ENCODE assay signal across 8 cellular contexts in genomic region chr19:45370410-45371204, GRCh38. TPM values are rescaled to one million over a fixed set of nuclear protein-coding genes. Genes with fewer than 3 reads are reported as not detected.
DNase-seq lines count a peak whose midpoint lies in the region; ATAC-seq and TF ChIP-seq lines count a peak whose summit lies in the region.

Gene ERCC2 (minus strand): TSS chr19:45370573. CDS start chr19:45370540, 33 bp downstream.

- H3K36me3 ChIP-seq in BJ (ENCODE audit: control insufficient read depth, insufficient read depth, low read length): peaks cover 3% of the 10 kb centered on the region

- peaks cover 21% of the 10 kb centered on the region for H3K4me1 Mint-ChIP-seq in activated CD4-positive, alpha-beta T cell treated with anti-CD3 and anti-CD28 coated beads, Interleukin-2, amount 10 ng/mL, durations not matched to agents 7 days and 5 days

- POLR2A ChIA-PET in BJ (lab: Charles Lee): no interaction called here
- POLR2A ChIA-PET in activated CD4-positive, alpha-beta T cell treated with anti-CD3 and anti-CD28 coated beads, Interleukin-2, amount 10 ng/mL, durations not matched to agents 7 days and 5 days (lab: Charles Lee): no interaction called here

- peak within 1 kb of the TSS; percentile 85 for H3K4me3 ChIP-seq in BJ (ENCODE audit: low read depth, low read length)

- no peaks in the 10 kb centered on the region for H3K27me3 Mint-ChIP-seq in activated CD4-positive, alpha-beta T cell treated with anti-CD3 and anti-CD28 coated beads, Interleukin-2, amount 10 ng/mL, durations not matched to agents 7 days and 5 days

- H3K27ac Mint-ChIP-seq in activated CD4-positive, alpha-beta T cell treated with anti-CD3 and anti-CD28 coated beads, Interleukin-2, amount 10 ng/mL, durations not matched to agents 7 days and 5 days: peak within 1 kb of the TSS; percentile 98

- CTCF ChIA-PET in BJ (lab: Yijun Ruan, JAX): no interaction called here
- CTCF ChIA-PET in activated CD4-positive, alpha-beta T cell treated with anti-CD3 and anti-CD28 coated beads, Interleukin-2, amount 10 ng/mL, durations not matched to agents 7 days and 5 days (lab: Charles Lee): interaction anchor here (0.6 to 0.8 kb wide), 2 partner anchors 26 to 115 kb away, joined by 3 read pairs; no protein-coding TSS in a partner anchor

- H3K4me3 Mint-ChIP-seq in activated CD4-positive, alpha-beta T cell treated with anti-CD3 and anti-CD28 coated beads, Interleukin-2, amount 10 ng/mL, durations not matched to agents 7 days and 5 days: peak within 1 kb of the TSS; percentile 82

- peak; percentile 98 for ATAC-seq in GM19324 (IDR thresholded peaks at IDR 0.05; ENCODE audit: low FRiP score, unreplicated experiment)
- peak; percentile 92 for ATAC-seq in HG03469 (IDR thresholded peaks at IDR 0.05; ENCODE audit: unreplicated experiment)

- H3K27me3 ChIP-seq in BJ (ENCODE audit: control insufficient read depth, insufficient read depth, low read length): no peaks in the 10 kb centered on the region

- no peaks in the 10 kb centered on the region for H3K9me3 Mint-ChIP-seq in activated CD4-positive, alpha-beta T cell treated with anti-CD3 and anti-CD28 coated beads, Interleukin-2, amount 10 ng/mL, durations not matched to agents 7 days and 5 days

- H3K36me3 Mint-ChIP-seq in activated CD4-positive, alpha-beta T cell treated with anti-CD3 and anti-CD28 coated beads, Interleukin-2, amount 10 ng/mL, durations not matched to agents 7 days and 5 days (ENCODE audit: low read depth): peaks cover 4% of the 10 kb centered on the region

- DNase-seq in BJ (ENCODE audit: low read depth): peak; percentile 81
- peak; percentile 99 for DNase-seq in NCI-H69 (lab: John Stamatoyannopoulos, UW)
- peak; percentile 100 for DNase-seq in activated CD4-positive, alpha-beta T cell treated with anti-CD3 and anti-CD28 coated beads, Interleukin-2, amount 10 ng/mL, durations not matched to agents 7 days and 5 days
- DNase-seq in dedifferentiated amniotic fluid mesenchymal stem cell (ENCODE audit: extremely low spot score): peak; percentile 99
- DNase-seq in left kidney (ENCODE audit: low read depth, low spot score): peak; percentile 100
- peak; percentile 100 for DNase-seq in stimulated activated CD4-positive, alpha-beta T cell treated with anti-CD3 and anti-CD28 coated beads, Interleukin-2, amount 100 ng/mL, for 24 hours

- TF ChIP-seq CTCF in BJ (IDR thresholded peaks at IDR 0.05; ENCODE audit: insufficient read depth, low read depth, low read length): no peak

RNA-seq across cellular contexts. Expression of gene ERCC2, which starts in this region (rescaled TPM):
- polyA plus RNA-seq in BJ (2011; rRNA removed): 63.7 and 94.6 TPM in 2 replicates
- 48.9 and 49.9 TPM in 2 replicates for polyA minus RNA-seq in BJ (2011; rRNA and poly(A)+ RNA removed)
- 10 to 100 TPM; 17.3 to 21.4 TPM for total RNA-seq in activated CD4-positive, alpha-beta T cell treated with anti-CD3 and anti-CD28 coated beads, Interleukin-2, amount 10 ng/mL, durations not matched to agents 7 days and 5 days

Comparison
In these comparisons a context has a peak if more than half of its experiments do, and no peak if none do; other contexts are left out.
1. Peak in every context shown above with its lines: DNase-seq, ATAC-seq and H3K4me3 ChIP-seq.